In genomic region chr17:79438936-79439335, GRCh38 we compare ENCODE assay signal across 24 cellular contexts.
"Had no signal": no experiment of that assay in that cellular context is flagged by ENCODE, and none has a peak within 500 bp of the region (broad histone marks: within the 10 kb centered on the region; RNA-seq: fewer than 3 reads in every experiment).

No MANE protein-coding gene starts in this region.

- ATAC-seq: heart right ventricle; left lung; naive thymus-derived CD8-positive, alpha-beta T cell; psoas muscle; right lobe of liver; stimulated activated naive B cell treated with anti-CD40 and anti-IgM and Interleukin-4, amounts not matched to agents 10 μg/mL and 1 μg/mL and 100 μg/mL, for 72 hours; stimulated activated naive CD8-positive, alpha-beta T cell treated with anti-CD3 and anti-CD28 coated beads, Interleukin-15, Interleukin-2, amounts not matched to agents 100 U/mL and 50 U/mL, for 24 hours had no signal

- H3K36me3 ChIP-seq: heart right ventricle, left lung, lower lobe of right lung, neural progenitor cell, neutrophil, right lobe of liver, stomach, thyroid gland, transverse colon, upper lobe of left lung had no signal

- H3K4me2 ChIP-seq: hepatocyte, neural progenitor cell, smooth muscle cell had no signal

- H3K9me3 ChIP-seq: left lung, lower lobe of right lung, neutrophil, right lobe of liver, testis, thyroid gland, transverse colon, upper lobe of left lung had no signal

- H3K4me3 ChIP-seq: heart right ventricle, hepatocyte, left lung, lower lobe of right lung, neural progenitor cell, psoas muscle, right lobe of liver, smooth muscle cell, stomach, testis, thyroid gland, transverse colon, upper lobe of left lung had no signal

- H3K27ac ChIP-seq: heart right ventricle, hepatocyte, left lung, lower lobe of right lung, neural progenitor cell, neutrophil, parathyroid adenoma, psoas muscle, right lobe of liver, stomach, testis, thyroid gland, transverse colon, upper lobe of left lung had no signal

- H3K27me3 ChIP-seq: hepatocyte, neural progenitor cell, right lobe of liver, testis, thyroid gland had no signal

- DNase-seq: heart right ventricle; islet precursor cell; lower lobe of right lung; mammary epithelial cell; mesenchymal stem cell; naive thymus-derived CD8-positive, alpha-beta T cell; occipital lobe; psoas muscle; right lobe of liver; stimulated activated CD4-positive, alpha-beta T cell treated with anti-CD3 and anti-CD28 coated beads, Interleukin-1b, Interleukin-23, amount 100 ng/mL, for 48 hours; stimulated activated CD4-positive, alpha-beta T cell treated with anti-CD3 and anti-CD28 coated beads, Interleukin-4, amount 100 ng/mL, for 1 hour; stimulated activated naive B cell treated with anti-CD40 and anti-IgM and Interleukin-4, amounts not matched to agents 10 μg/mL and 1 μg/mL and 100 μg/mL, for 72 hours; stimulated activated naive CD8-positive, alpha-beta T cell treated with anti-CD3 and anti-CD28 coated beads, Interleukin-15, Interleukin-2, amounts not matched to agents 100 U/mL and 50 U/mL, for 24 hours; stomach; testis; transverse colon had no signal

- H3K4me1 ChIP-seq: heart right ventricle, left lung, lower lobe of right lung, parathyroid adenoma, psoas muscle, right lobe of liver, stomach, testis, thyroid gland, transverse colon, upper lobe of left lung had no signal

- H3K9ac ChIP-seq: neural progenitor cell, parathyroid adenoma had no signal
